ENCODE assay signal across 15 cellular contexts in the genomic region with DNA sequence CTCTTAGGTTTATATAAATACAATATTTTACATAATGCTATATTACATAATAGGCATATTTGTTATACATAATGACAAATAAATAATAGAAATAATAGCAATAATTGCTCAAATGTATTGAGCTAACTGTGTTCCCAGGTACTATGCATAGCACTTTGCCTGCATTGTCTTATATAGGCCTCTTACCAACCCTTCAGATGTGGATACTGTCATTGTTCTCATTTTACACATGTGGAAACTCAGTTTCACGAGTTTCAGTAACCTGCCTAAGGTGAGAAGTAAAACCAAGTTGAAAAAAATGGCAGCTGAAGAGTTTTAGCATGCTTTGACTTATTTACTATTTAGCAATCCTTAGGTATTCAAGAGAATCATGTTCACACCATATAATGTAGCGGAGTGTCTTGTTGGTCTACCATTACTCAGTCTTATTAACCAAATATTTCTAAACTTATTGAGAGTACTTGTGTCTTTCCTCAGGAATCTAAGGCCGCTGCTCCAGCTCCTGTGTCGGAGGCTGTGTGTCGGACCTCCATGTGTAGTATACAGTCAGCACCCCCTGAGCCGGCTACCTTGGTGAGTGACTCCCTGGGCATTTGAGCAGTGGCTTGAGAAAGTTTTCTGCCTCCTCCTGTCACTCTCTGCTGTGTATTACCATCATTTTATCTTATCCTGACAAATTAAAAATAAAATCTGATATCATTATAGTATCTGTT. TPM values are rescaled to one million over a fixed set of nuclear protein-coding genes. Genes with fewer than 3 reads are reported as not detected.
DNase-seq lines count a peak whose midpoint lies in the region; ATAC-seq and TF ChIP-seq lines count a peak whose summit lies in the region.
"Had no signal": no experiment of that assay in that cellular context is flagged by ENCODE, and none has a peak within 500 bp of the region (broad histone marks: within the 10 kb centered on the region; RNA-seq: fewer than 3 reads in every experiment).

No MANE protein-coding gene starts in this region.

- intact Hi-C loops in gastrocnemius medialis (cut with DNase I; ENCODE audit: low total_unique reads), result no loop called here

- no peaks in the 10 kb centered on the region for H3K27me3 ChIP-seq in gastrocnemius medialis
- no peaks in the 10 kb centered on the region for H3K27me3 ChIP-seq in brain microvascular endothelial cell (replicated peaks)
- H3K27me3 ChIP-seq: BLaER1 treated with 17β-estradiol and CSF1 and Interleukin-3, amounts not matched to agents 10 nM and 100 nM had no signal

- ATAC-seq in activated T-helper 17 cell treated with anti-CD3 and anti-CD28 coated beads, Interleukin-2, amount 50 U/mL, for 72 hours (replicated peaks), result no peak
- no peak for ATAC-seq in gastrocnemius medialis
- ATAC-seq in HG03139 (IDR thresholded peaks at IDR 0.05; ENCODE audit: unreplicated experiment), result no peak
- ATAC-seq: K562 had no signal

- H3K27ac ChIP-seq in gastrocnemius medialis (peak overlapping the region; percentile 71 to 79 (median 77)), brain microvascular endothelial cell (no peak overlapping the region)
- H3K27ac ChIP-seq: BLaER1 treated with 17β-estradiol and CSF1 and Interleukin-3, amounts not matched to agents 10 nM and 100 nM had no signal

- H3K27me3 Mint-ChIP-seq in activated T-cell treated with anti-CD3 and anti-CD28 coated beads, Interleukin-2, amount 50 U/mL, for 24 hours, result no peaks in the 10 kb centered on the region
- H3K27me3 Mint-ChIP-seq in activated T-helper 17 cell treated with anti-CD3 and anti-CD28 coated beads, Interleukin-2, amount 50 U/mL, for 72 hours, result no peaks in the 10 kb centered on the region
- H3K27me3 Mint-ChIP-seq: CD4-positive, CD25-positive, alpha-beta regulatory T cell had no signal

- no peak overlapping the region for H3K4me3 Mint-ChIP-seq in activated T-cell treated with anti-CD3 and anti-CD28 coated beads, Interleukin-2, amount 50 U/mL, for 24 hours
- H3K4me3 Mint-ChIP-seq in activated T-helper 17 cell treated with anti-CD3 and anti-CD28 coated beads, Interleukin-2, amount 50 U/mL, for 72 hours, result no peak overlapping the region
- H3K4me3 Mint-ChIP-seq: CD4-positive, CD25-positive, alpha-beta regulatory T cell; HFFc6 had no signal

- H3K9me3 ChIP-seq in gastrocnemius medialis, result no peaks in the 10 kb centered on the region
- H3K9me3 ChIP-seq: BLaER1 treated with 17β-estradiol and CSF1 and Interleukin-3, amounts not matched to agents 10 nM and 100 nM had no signal

- H3K36me3 ChIP-seq in gastrocnemius medialis, result peaks cover under 1 to 79% of the 10 kb centered on the region in 2 donors
- H3K36me3 ChIP-seq in brain microvascular endothelial cell (replicated peaks), result peaks cover 79% of the 10 kb centered on the region

- TF ChIP-seq CTCF in gastrocnemius medialis (IDR thresholded peaks at IDR 0.05 in 4 of 5, conservative IDR thresholded peaks at IDR 0.05 in 1 of 5) (no peak), brain microvascular endothelial cell (IDR thresholded peaks at IDR 0.05; ENCODE audit: low read depth, low read length, missing control alignments) (no peak)

- H3K27ac Mint-ChIP-seq in activated T-cell treated with anti-CD3 and anti-CD28 coated beads, Interleukin-2, amount 50 U/mL, for 24 hours, result peak overlapping the region; percentile 74
- peak overlapping the region; percentile 48 for H3K27ac Mint-ChIP-seq in activated T-helper 17 cell treated with anti-CD3 and anti-CD28 coated beads, Interleukin-2, amount 50 U/mL, for 72 hours
- H3K27ac Mint-ChIP-seq: HFFc6 had no signal

- TF ChIP-seq POLR2A in gastrocnemius medialis (IDR thresholded peaks at IDR 0.05), result no peak

- in situ Hi-C loops in gastrocnemius medialis (cut with MboI; ENCODE audit: low sequenced_read_pairs in 4 of 4) (loop anchor here in 3 of 4 donors (10.0 to 25.0 kb wide), 2 partner anchors 412 to 415 kb away; no protein-coding TSS in a partner anchor), brain microvascular endothelial cell (cut with HindIII; ENCODE audit: low pct_ligation_motif_present, low sequenced_read_pairs) (no loop called here)

- H3K36me3 Mint-ChIP-seq in activated T-cell treated with anti-CD3 and anti-CD28 coated beads, Interleukin-2, amount 50 U/mL, for 24 hours (ENCODE audit: low read depth), result peaks cover 85% of the 10 kb centered on the region
- H3K36me3 Mint-ChIP-seq in activated T-helper 17 cell treated with anti-CD3 and anti-CD28 coated beads, Interleukin-2, amount 50 U/mL, for 72 hours (ENCODE audit: low read depth), result peaks cover 98% of the 10 kb centered on the region

- H3K9me3 Mint-ChIP-seq in activated T-cell treated with anti-CD3 and anti-CD28 coated beads, Interleukin-2, amount 50 U/mL, for 24 hours, result no peaks in the 10 kb centered on the region
- no peaks in the 10 kb centered on the region for H3K9me3 Mint-ChIP-seq in activated T-helper 17 cell treated with anti-CD3 and anti-CD28 coated beads, Interleukin-2, amount 50 U/mL, for 72 hours
- H3K9me3 Mint-ChIP-seq: CD4-positive, CD25-positive, alpha-beta regulatory T cell; HFFc6 had no signal

- H3K4me1 ChIP-seq in gastrocnemius medialis, result peaks cover 27% of the 10 kb centered on the region in 2 donors

- no peak for DNase-seq in activated T-cell treated with anti-CD3 and anti-CD28 coated beads, Interleukin-2, amount 50 U/mL, for 24 hours
- DNase-seq in activated T-cell treated with anti-CD3 and anti-CD28 coated beads, Interleukin-2, amount 50 U/mL, for 48 hours, result no peak
- no peak for DNase-seq in gastrocnemius medialis
- no peak for DNase-seq in brain microvascular endothelial cell
- no peak for DNase-seq in NCI-H345 (lab: John Stamatoyannopoulos, UW)
- DNase-seq: ACHN; CD4-positive, CD25-positive, alpha-beta regulatory T cell; DND-41; GDM1; HCEC 1CT; HFFc6 had no signal

- H3K4me1 Mint-ChIP-seq in activated T-cell treated with anti-CD3 and anti-CD28 coated beads, Interleukin-2, amount 50 U/mL, for 24 hours (ENCODE audit: low read depth), result peaks cover 15% of the 10 kb centered on the region
- peaks cover 12% of the 10 kb centered on the region for H3K4me1 Mint-ChIP-seq in activated T-helper 17 cell treated with anti-CD3 and anti-CD28 coated beads, Interleukin-2, amount 50 U/mL, for 72 hours

- H3K4me3 ChIP-seq in gastrocnemius medialis, result no peak overlapping the region
- no peak overlapping the region for H3K4me3 ChIP-seq in brain microvascular endothelial cell (ENCODE audit: low read depth, low read length)
- H3K4me3 ChIP-seq: BLaER1 treated with 17β-estradiol and CSF1 and Interleukin-3, amounts not matched to agents 10 nM and 100 nM; K562 had no signal

RNA-seq across cellular contexts. Expression of gene ERAP1, which starts 57.5 kb away (rescaled TPM):
- 100 to 1,000 TPM in 1 of 2 donors, 10 to 100 TPM in 1; 65.5 to 104 TPM for total RNA-seq in activated T-helper 17 cell treated with anti-CD3 and anti-CD28 coated beads, Interleukin-2, amount 50 U/mL, for 72 hours
- total RNA-seq in gastrocnemius medialis, result 10 to 100 TPM; 17.7 to 49.3 (median 27.4) TPM
